In genomic region chrX:148874621-148875020, GRCh38 we compare ENCODE assay signal across 16 cellular contexts.
A peak's percentile ranks its signal among the peaks of the same experiment; 100 is the strongest.
DNase-seq lines count a peak whose midpoint lies in the region; ATAC-seq and TF ChIP-seq lines count a peak whose summit lies in the region.
"Had no signal": no experiment of that assay in that cellular context is flagged by ENCODE, and none has a peak within 500 bp of the region (broad histone marks: within the 10 kb centered on the region; RNA-seq: fewer than 3 reads in every experiment).

No MANE protein-coding gene starts in this region.

- H3K27me3 ChIP-seq in dorsolateral prefrontal cortex, result peaks cover 0 to 63% (median 7%) of the 10 kb centered on the region in 45 donors

- H3K4me3 ChIP-seq in dorsolateral prefrontal cortex, result no peak overlapping the region
- H3K4me3 ChIP-seq: HAP-1 had no signal

- no peaks in the 10 kb centered on the region for H3K4me1 Mint-ChIP-seq in activated T-cell treated with anti-CD3 and anti-CD28 coated beads, Interleukin-2, amount 50 U/mL, for 72 hours (ENCODE audit: low read depth)
- no peaks in the 10 kb centered on the region for H3K4me1 Mint-ChIP-seq in activated T-cell treated with anti-CD3 and anti-CD28 coated beads, Interleukin-2, amount 50 U/mL, for 4 hours (ENCODE audit: low read depth)
- H3K4me1 Mint-ChIP-seq in activated T-helper 1 cell treated with anti-CD3 and anti-CD28 coated beads, Interleukin-12 subunit alpha, Interleukin-12 subunit beta, Interleukin-2, Interleukin-4 antibody, amounts not matched to agents 30 ng/mL and 10 ng/mL and 1 ng/mL, durations not matched to agents 14 hours and 24 hours and 36 hours (ENCODE audit: low read depth), result no peaks in the 10 kb centered on the region

- intact Hi-C loops in activated T-helper 1 cell treated with anti-CD3 and anti-CD28 coated beads, Interleukin-12 subunit alpha, Interleukin-12 subunit beta, Interleukin-2, Interleukin-4 antibody, amounts not matched to agents 30 ng/mL and 10 ng/mL and 1 ng/mL, durations not matched to agents 14 hours and 24 hours and 36 hours (cut with micrococcal nuclease), result no loop called here
- intact Hi-C loops in dorsolateral prefrontal cortex (cut with DNase I), result no loop called here

- no peak overlapping the region for H3K27ac ChIP-seq in dorsolateral prefrontal cortex

- no peaks in the 10 kb centered on the region for H3K36me3 Mint-ChIP-seq in activated T-cell treated with anti-CD3 and anti-CD28 coated beads, Interleukin-2, amount 50 U/mL, for 72 hours (ENCODE audit: insufficient read depth in 2 of 2)
- H3K36me3 Mint-ChIP-seq in activated T-cell treated with anti-CD3 and anti-CD28 coated beads, Interleukin-2, amount 50 U/mL, for 4 hours (ENCODE audit: insufficient read depth), result no peaks in the 10 kb centered on the region
- no peaks in the 10 kb centered on the region for H3K36me3 Mint-ChIP-seq in activated T-helper 1 cell treated with anti-CD3 and anti-CD28 coated beads, Interleukin-12 subunit alpha, Interleukin-12 subunit beta, Interleukin-2, Interleukin-4 antibody, amounts not matched to agents 30 ng/mL and 10 ng/mL and 1 ng/mL, durations not matched to agents 14 hours and 24 hours and 36 hours (ENCODE audit: low read depth)

- DNase-seq in activated T-cell treated with anti-CD3 and anti-CD28 coated beads, Interleukin-2, amount 50 U/mL, for 72 hours, result no peak
- no peak for DNase-seq in activated T-cell treated with anti-CD3 and anti-CD28 coated beads, Interleukin-2, amount 50 U/mL, for 4 hours
- DNase-seq in LHCN-M2 (ENCODE audit: low read depth), result peak; percentile 24
- peak; percentile 37 for DNase-seq in fibroblast of gingiva (ENCODE audit: low read depth)
- DNase-seq in activated naive CD4-positive, alpha-beta T cell treated with anti-CD3 and anti-CD28 coated beads, Interleukin-2, amount 50 U/mL, for 16 hours, result no peak
- DNase-seq in activated T-helper 1 cell treated with anti-CD3 and anti-CD28 coated beads, Interleukin-12 subunit alpha, Interleukin-12 subunit beta, Interleukin-2, Interleukin-4 antibody, amounts not matched to agents 30 ng/mL and 10 ng/mL and 1 ng/mL, durations not matched to agents 14 hours and 24 hours and 36 hours (ENCODE audit: low spot score), result no peak
- no peak for DNase-seq in dorsolateral prefrontal cortex
- DNase-seq: 8988T, AML-193, DMS53, Kasumi-1, NCI-H1436 treated with DMSO at 0.1 percent for 48 hours, NCI-H446, PC-3 had no signal

- no peak for TF ChIP-seq CTCF in dorsolateral prefrontal cortex (IDR thresholded peaks at IDR 0.05 in 54 of 56, conservative IDR thresholded peaks at IDR 0.05 in 2 of 56; ENCODE audit: low read depth in 1 of 56, partially characterized antibody in 56 of 56)

- no peaks in the 10 kb centered on the region for H3K9me3 Mint-ChIP-seq in activated T-cell treated with anti-CD3 and anti-CD28 coated beads, Interleukin-2, amount 50 U/mL, for 72 hours
- H3K9me3 Mint-ChIP-seq in activated T-cell treated with anti-CD3 and anti-CD28 coated beads, Interleukin-2, amount 50 U/mL, for 4 hours, result no peaks in the 10 kb centered on the region
- H3K9me3 Mint-ChIP-seq in activated T-helper 1 cell treated with anti-CD3 and anti-CD28 coated beads, Interleukin-12 subunit alpha, Interleukin-12 subunit beta, Interleukin-2, Interleukin-4 antibody, amounts not matched to agents 30 ng/mL and 10 ng/mL and 1 ng/mL, durations not matched to agents 14 hours and 24 hours and 36 hours, result no peaks in the 10 kb centered on the region

- H3K27ac Mint-ChIP-seq in activated T-cell treated with anti-CD3 and anti-CD28 coated beads, Interleukin-2, amount 50 U/mL, for 72 hours, result peak overlapping the region; percentile 42
- H3K27ac Mint-ChIP-seq in activated T-helper 1 cell treated with anti-CD3 and anti-CD28 coated beads, Interleukin-12 subunit alpha, Interleukin-12 subunit beta, Interleukin-2, Interleukin-4 antibody, amounts not matched to agents 30 ng/mL and 10 ng/mL and 1 ng/mL, durations not matched to agents 14 hours and 24 hours and 36 hours, result no peak overlapping the region

- peaks cover 7% of the 10 kb centered on the region for H3K27me3 Mint-ChIP-seq in activated T-cell treated with anti-CD3 and anti-CD28 coated beads, Interleukin-2, amount 50 U/mL, for 72 hours (ENCODE audit: low read depth)
- H3K27me3 Mint-ChIP-seq in activated T-cell treated with anti-CD3 and anti-CD28 coated beads, Interleukin-2, amount 50 U/mL, for 4 hours (ENCODE audit: low read depth), result no peaks in the 10 kb centered on the region
- H3K27me3 Mint-ChIP-seq in activated T-helper 1 cell treated with anti-CD3 and anti-CD28 coated beads, Interleukin-12 subunit alpha, Interleukin-12 subunit beta, Interleukin-2, Interleukin-4 antibody, amounts not matched to agents 30 ng/mL and 10 ng/mL and 1 ng/mL, durations not matched to agents 14 hours and 24 hours and 36 hours (ENCODE audit: insufficient read depth), result no peaks in the 10 kb centered on the region

- H3K4me3 Mint-ChIP-seq in activated T-cell treated with anti-CD3 and anti-CD28 coated beads, Interleukin-2, amount 50 U/mL, for 72 hours, result no peak overlapping the region
- no peak overlapping the region for H3K4me3 Mint-ChIP-seq in activated T-cell treated with anti-CD3 and anti-CD28 coated beads, Interleukin-2, amount 50 U/mL, for 4 hours
- no peak overlapping the region for H3K4me3 Mint-ChIP-seq in activated T-helper 1 cell treated with anti-CD3 and anti-CD28 coated beads, Interleukin-12 subunit alpha, Interleukin-12 subunit beta, Interleukin-2, Interleukin-4 antibody, amounts not matched to agents 30 ng/mL and 10 ng/mL and 1 ng/mL, durations not matched to agents 14 hours and 24 hours and 36 hours

- no peak for ATAC-seq in activated T-cell treated with anti-CD3 and anti-CD28 coated beads, Interleukin-2, amount 50 U/mL, for 72 hours (replicated peaks in 1 of 2)
- ATAC-seq in activated T-cell treated with anti-CD3 and anti-CD28 coated beads, Interleukin-2, amount 50 U/mL, for 4 hours, result no peak
- no peak for ATAC-seq in HG02840 (IDR thresholded peaks at IDR 0.05; ENCODE audit: low FRiP score, unreplicated experiment)
- ATAC-seq: PC-3 had no signal

Comparison
In these comparisons a context has a peak if more than half of its experiments do, and no peak if none do; other contexts are left out.
1. DNase-seq: peak in LHCN-M2 (single experiment) and fibroblast of gingiva (single experiment); none in activated T-cell treated with anti-CD3 and anti-CD28 coated beads, Interleukin-2, amount 50 U/mL, for 72 hours (0 of 2), activated T-cell treated with anti-CD3 and anti-CD28 coated beads, Interleukin-2, amount 50 U/mL, for 4 hours (single experiment), activated naive CD4-positive, alpha-beta T cell treated with anti-CD3 and anti-CD28 coated beads, Interleukin-2, amount 50 U/mL, for 16 hours (single experiment), activated T-helper 1 cell treated with anti-CD3 and anti-CD28 coated beads, Interleukin-12 subunit alpha, Interleukin-12 subunit beta, Interleukin-2, Interleukin-4 antibody, amounts not matched to agents 30 ng/mL and 10 ng/mL and 1 ng/mL, durations not matched to agents 14 hours and 24 hours and 36 hours (single experiment) and dorsolateral prefrontal cortex (0 of 10).